Comparison of ENCODE assay signal across 7 cellular contexts in the genomic region with DNA sequence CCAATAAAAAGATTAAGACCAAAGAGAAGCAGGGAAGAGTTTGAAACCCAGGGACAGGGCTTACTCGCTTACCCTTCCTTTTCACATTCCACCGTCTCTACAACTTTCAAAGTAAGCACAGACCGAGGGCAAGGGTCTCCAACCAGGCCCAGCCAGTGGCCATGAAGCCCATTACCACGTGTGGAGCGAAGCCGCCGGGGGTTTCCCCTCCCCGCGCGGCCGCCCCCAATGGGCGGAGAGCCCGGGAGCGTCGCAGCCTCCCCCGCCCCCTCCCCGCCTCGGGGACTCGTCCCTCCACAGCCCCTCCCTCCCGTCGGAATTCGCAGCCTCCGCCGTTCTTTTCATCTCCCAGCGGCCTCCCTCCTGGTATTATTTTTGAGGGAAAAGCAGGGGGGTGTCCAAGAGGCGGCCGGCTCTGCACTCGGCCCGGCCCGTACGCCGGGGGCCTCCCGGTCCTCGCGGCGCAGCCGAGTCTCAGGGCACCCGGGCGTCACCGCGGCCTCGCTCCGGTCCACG.
A peak's percentile ranks its signal among the peaks of the same experiment; 100 is the strongest.
DNase-seq lines count a peak whose midpoint lies in the region; ATAC-seq lines count a peak whose summit lies in the region.

No MANE protein-coding gene starts in this region.

- ATAC-seq in GM18508 (IDR thresholded peaks at IDR 0.05; ENCODE audit: insufficient read depth, unreplicated experiment) (peak; percentile 5), HG02885 (IDR thresholded peaks at IDR 0.05; ENCODE audit: poor library complexity, unreplicated experiment) (peak; percentile 34)

- peak; percentile 31 for DNase-seq in NCI-H2107 treated with DMSO at 0.1 percent for 48 hours (lab: John Stamatoyannopoulos, UW; ENCODE audit: unreplicated experiment)
- DNase-seq in activated CD4-positive, alpha-beta T cell treated with anti-CD3 and anti-CD28 coated beads for 48 hours: peak; percentile 87
- peak; percentile 80 for DNase-seq in stimulated activated CD4-positive, alpha-beta T cell treated with anti-CD3 and anti-CD28 coated beads, Interleukin-1b, Interleukin-23, amount 100 ng/mL, for 48 hours

- no peaks in the 10 kb centered on the region for H3K27me3 ChIP-seq in layer of hippocampus (ENCODE audit: control insufficient read depth, insufficient read depth, low read length)

- H3K27ac ChIP-seq in cingulate gyrus (ENCODE audit: low read depth, low read length): peak overlapping the region; percentile 91
- H3K27ac ChIP-seq in layer of hippocampus (ENCODE audit: low read depth, low read length): peak overlapping the region; percentile 92

Comparison
In these comparisons a context has a peak if more than half of its experiments do, and no peak if none do; other contexts are left out.
1. Peak in every context shown above with its lines: DNase-seq, ATAC-seq and H3K27ac ChIP-seq.
2. DNase-seq: peak in every context shown above with its lines; median percentile 87 in activated CD4-positive, alpha-beta T cell treated with anti-CD3 and anti-CD28 coated beads for 48 hours; 80 in stimulated activated CD4-positive, alpha-beta T cell treated with anti-CD3 and anti-CD28 coated beads, Interleukin-1b, Interleukin-23, amount 100 ng/mL, for 48 hours; 31 in NCI-H2107 treated with DMSO at 0.1 percent for 48 hours.